Comparison of ENCODE assay signal across 9 cellular contexts in genomic region chrX:41559662-41560061, GRCh38.
DNase-seq lines count a peak whose midpoint lies in the region; ATAC-seq and TF ChIP-seq lines count a peak whose summit lies in the region.
"Had no signal": no experiment of that assay in that cellular context is flagged by ENCODE, and none has a peak within 500 bp of the region (broad histone marks: within the 10 kb centered on the region; RNA-seq: fewer than 3 reads in every experiment).

No MANE protein-coding gene starts in this region.

- peaks cover 21% of the 10 kb centered on the region for H3K27me3 ChIP-seq in adipocyte (replicated peaks; ENCODE audit: control insufficient read depth, insufficient read depth, low read length)

- peak; percentile 2 for DNase-seq in stimulated activated naive CD4-positive, alpha-beta T cell treated with Interleukin-2 at 50 U/mL for 16 hours (lab: John Stamatoyannopoulos, UW)
- no peak for DNase-seq in stimulated activated naive CD4-positive, alpha-beta T cell (lab: John Stamatoyannopoulos, UW)
- DNase-seq in adipocyte (ENCODE audit: low read depth) (peak; percentile 36), LoVo (ENCODE audit: low spot score) (no peak), NCI-H2227 (lab: John Stamatoyannopoulos, UW; ENCODE audit: unreplicated experiment) (no peak), GM13976 (ENCODE audit: low spot score) (no peak)

- H3K4me1 ChIP-seq in adipocyte (ENCODE audit: control insufficient read depth, insufficient read depth, low read length) (peaks cover 18% of the 10 kb centered on the region), mesodermal cell (ENCODE audit: control insufficient read depth, insufficient read depth, low read length, poor library complexity, severe bottlenecking) (no peaks in the 10 kb centered on the region)

- H3K9ac ChIP-seq in adipocyte (ENCODE audit: low read length): peak overlapping the region; percentile 23

- no peak overlapping the region for H3K4me3 ChIP-seq in adipocyte (ENCODE audit: low read length)
- no peak overlapping the region for H3K4me3 ChIP-seq in mesodermal cell (ENCODE audit: extremely low read depth, insufficient read depth, low read length, poor library complexity, severe bottlenecking)

- H3K9me3 ChIP-seq in adipocyte (ENCODE audit: control insufficient read depth, low read length): no peaks in the 10 kb centered on the region
- no peaks in the 10 kb centered on the region for H3K9me3 ChIP-seq in mesodermal cell (ENCODE audit: control insufficient read depth, low read length)

- TF ChIP-seq CTCF in GM13976 (IDR thresholded peaks at IDR 0.05; ENCODE audit: borderline replicate concordance, control extremely low read depth, extremely low read depth, insufficient read depth, missing control alignments): no peak

- ATAC-seq in GM21423 (IDR thresholded peaks at IDR 0.05; ENCODE audit: unreplicated experiment): no peak
- ATAC-seq: HepG2 had no signal

- WGBS in mesodermal cell (ENCODE audit: insufficient coverage in 2 of 2), 2 experiments: no CpG with 5 or more reads among the region's 5 CpGs

- peak overlapping the region; percentile 59 for H3K27ac ChIP-seq in mesodermal cell (ENCODE audit: low read depth, low read length, severe bottlenecking)

- in situ Hi-C loops in GM13976 (cut with MboI; ENCODE audit: low sequenced_read_pairs, unreplicated experiment): loop anchor here (10.0 kb wide), 1 partner anchor 195 kb away; no protein-coding TSS in a partner anchor

- H3K36me3 ChIP-seq in adipocyte (ENCODE audit: control insufficient read depth, insufficient read depth, low read length, severe bottlenecking): no peaks in the 10 kb centered on the region
- H3K36me3 ChIP-seq in mesodermal cell (ENCODE audit: control insufficient read depth, insufficient read depth, low read length): peaks cover 3% of the 10 kb centered on the region

Comparison
In these comparisons a context has a peak if more than half of its experiments do, and no peak if none do; other contexts are left out.
1. DNase-seq: peak in stimulated activated naive CD4-positive, alpha-beta T cell treated with Interleukin-2 at 50 U/mL for 16 hours (single experiment) and adipocyte (single experiment); none in stimulated activated naive CD4-positive, alpha-beta T cell (0 of 6), LoVo (single experiment), NCI-H2227 (single experiment) and GM13976 (single experiment).